1 cellular context compared by ENCODE assay signal in genomic region chr17:72338304-72338703, GRCh38.
TF ChIP-seq lines count a peak whose summit lies in the region.

No MANE protein-coding gene starts in this region.

TF ChIP-seq in HCT116, 20 proteins besides CTCF, POLR2A, EP300 and RAD21 (continued from another document):
- TF ChIP-seq REST (IDR thresholded peaks at IDR 0.05; ENCODE audit: low read depth) (no peak), TCF7L2 (IDR thresholded peaks at IDR 0.05; ENCODE audit: borderline replicate concordance, extremely low read depth, insufficient read depth, insufficient read length) (no peak), ATF3 (IDR thresholded peaks at IDR 0.05) (no peak), YY1 (IDR thresholded peaks at IDR 0.05; ENCODE audit: extremely low read depth, insufficient replicate concordance, low read depth, low read length) (no peak), ZFX (IDR thresholded peaks at IDR 0.05) (no peak), FOSL1 (IDR thresholded peaks at IDR 0.05; ENCODE audit: low read depth) (no peak), SRF (IDR thresholded peaks at IDR 0.05; ENCODE audit: low read depth) (no peak), ZNF274 (IDR thresholded peaks at IDR 0.05; ENCODE audit: low read depth, low read length) (no peak), JUND (IDR thresholded peaks at IDR 0.05) (no peak)
